Comparison of ENCODE assay signal across 8 cellular contexts in the genomic region with DNA sequence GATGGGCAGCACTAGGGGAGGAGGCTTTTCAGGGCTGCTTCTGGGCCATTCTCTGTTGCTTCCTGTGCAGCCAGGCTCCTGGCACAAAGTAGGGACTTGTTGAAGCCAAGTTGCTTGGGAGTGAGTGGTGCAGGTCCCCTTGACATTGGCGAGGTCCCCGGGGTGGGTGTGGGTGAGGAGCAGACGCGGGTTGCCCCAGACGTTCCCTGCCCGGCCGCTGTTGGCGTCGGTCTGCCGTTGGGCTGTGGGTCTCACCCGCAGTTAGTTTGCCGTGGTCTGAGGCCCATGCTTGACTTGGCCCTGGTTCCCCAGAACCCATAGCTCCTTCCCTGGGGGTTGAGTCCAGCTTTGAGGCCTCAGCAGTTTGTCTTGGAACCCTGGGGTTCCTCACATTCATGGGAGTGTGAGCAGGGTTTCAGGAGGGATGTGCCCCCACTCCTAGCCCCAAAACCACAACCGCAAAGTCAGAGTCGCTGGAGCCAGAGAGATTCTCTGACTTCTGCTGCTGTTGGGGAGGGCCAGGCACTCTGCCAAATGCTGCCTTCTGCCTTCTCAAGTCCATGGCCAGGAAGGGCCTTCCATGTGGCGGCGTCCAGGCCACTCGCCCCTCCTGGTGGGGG.
DNase-seq lines count a peak whose midpoint lies in the region; ATAC-seq and TF ChIP-seq lines count a peak whose summit lies in the region.

No MANE protein-coding gene starts in this region.

- H3K27me3 Mint-ChIP-seq in activated T-cell treated with anti-CD3 and anti-CD28 coated beads, Interleukin-2, amount 50 U/mL, for 24 hours = peaks cover 19% of the 10 kb centered on the region

- peaks cover 3% of the 10 kb centered on the region for H3K36me3 Mint-ChIP-seq in activated T-cell treated with anti-CD3 and anti-CD28 coated beads, Interleukin-2, amount 50 U/mL, for 24 hours (ENCODE audit: low read depth)

- H3K9me3 Mint-ChIP-seq in activated T-cell treated with anti-CD3 and anti-CD28 coated beads, Interleukin-2, amount 50 U/mL, for 24 hours = peaks cover 3% of the 10 kb centered on the region

- H4K20me1 ChIP-seq in KMS-11 (ENCODE audit: insufficient read depth) = no peaks in the 10 kb centered on the region

- H3K4me1 ChIP-seq in KMS-11 (ENCODE audit: low read depth, poor library complexity, severe bottlenecking) = peaks cover 69% of the 10 kb centered on the region

- POLR2A ChIA-PET in AG04450 (lab: Yijun Ruan, JAX) = interaction anchor here (0.7 kb wide), 1 partner anchor 341 kb away, joined by 3 read pairs; no protein-coding TSS in a partner anchor

- H3K4me2 ChIP-seq in KMS-11 = peak overlapping the region; percentile 89

- no peak for ATAC-seq in GM21717 (IDR thresholded peaks at IDR 0.05; ENCODE audit: unreplicated experiment)

- H3K4me3 ChIP-seq in AG04450 (ENCODE audit: low read depth, low read length) = no peak overlapping the region
- H3K4me3 ChIP-seq in KMS-11 (IDR thresholded peaks at IDR 0.05; ENCODE audit: insufficient read depth, low read depth, low read length) = no peak overlapping the region
- H3K4me3 ChIP-seq in foreskin fibroblast (ENCODE audit: low read depth in 1 of 2, low read length in 2 of 2) = no peak overlapping the region
- no peak overlapping the region for H3K4me3 ChIP-seq in skeletal muscle cell (ENCODE audit: low read depth, low read length)

- TF ChIP-seq CTCF in AG04450 (IDR thresholded peaks at IDR 0.05; ENCODE audit: low read depth, low read length) = no peak
- no peak for TF ChIP-seq CTCF in KMS-11 (conservative IDR thresholded peaks at IDR 0.05; ENCODE audit: low read depth, low read length)
- no peak for TF ChIP-seq CTCF in foreskin fibroblast (IDR thresholded peaks at IDR 0.05; ENCODE audit: low read depth, low read length)

- no peaks in the 10 kb centered on the region for H3K36me3 ChIP-seq in KMS-11 (ENCODE audit: insufficient read depth)

- CTCF ChIA-PET in AG04450 (lab: Charles Lee) = interaction anchor here (0.6 to 2.4 kb wide), 2 partner anchors 233 to 290 kb away, joined by 3 to 7 read pairs; no protein-coding TSS in a partner anchor

- no peaks in the 10 kb centered on the region for H3K27me3 ChIP-seq in AG04450 (ENCODE audit: control insufficient read depth, insufficient read depth, low read length)
- no peaks in the 10 kb centered on the region for H3K27me3 ChIP-seq in KMS-11 (ENCODE audit: insufficient read depth, low read depth)

- H3K9me3 ChIP-seq in AG04450 (ENCODE audit: control insufficient read depth, insufficient read depth, low read length) = peaks cover 9% of the 10 kb centered on the region

- H3K4me3 Mint-ChIP-seq in activated T-cell treated with anti-CD3 and anti-CD28 coated beads, Interleukin-2, amount 50 U/mL, for 24 hours = no peak overlapping the region

- DNase-seq in AG04450 (ENCODE audit: low read depth, low spot score) = peak; percentile 54
- DNase-seq in activated T-cell treated with anti-CD3 and anti-CD28 coated beads, Interleukin-2, amount 50 U/mL, for 24 hours = peak; percentile 62
- peak; percentile 20 to 54 for DNase-seq in foreskin fibroblast
- DNase-seq in skeletal muscle cell (ENCODE audit: low read depth) = peak; percentile 72
- no peak for DNase-seq in NCI-H2081 treated with DMSO at 0.1 percent for 48 hours (lab: John Stamatoyannopoulos, UW)
- DNase-seq in activated CD4-positive, CD25-positive, alpha-beta regulatory T cell (lab: John Stamatoyannopoulos, UW) = no peak

- H2AFZ ChIP-seq in KMS-11 (ENCODE audit: low read depth) = 0 out of 2 replicates have a peak overlapping the region, but pooled peaks have one; percentile 27

- H3K79me2 ChIP-seq in KMS-11 (ENCODE audit: insufficient read depth, low read depth) = peaks cover 18% of the 10 kb centered on the region

- peak overlapping the region; percentile 56 for H3K9ac ChIP-seq in KMS-11

- peak overlapping the region; percentile 43 for H3K27ac ChIP-seq in AG04450 (ENCODE audit: low read depth, low read length)
- H3K27ac ChIP-seq in KMS-11 = peak overlapping the region; percentile 87

- H3K4me1 Mint-ChIP-seq in activated T-cell treated with anti-CD3 and anti-CD28 coated beads, Interleukin-2, amount 50 U/mL, for 24 hours (ENCODE audit: low read depth) = peaks cover 45% of the 10 kb centered on the region

- no peak overlapping the region for H3K27ac Mint-ChIP-seq in activated T-cell treated with anti-CD3 and anti-CD28 coated beads, Interleukin-2, amount 50 U/mL, for 24 hours

Comparison
In these comparisons a context has a peak if more than half of its experiments do, and no peak if none do; other contexts are left out.
1. DNase-seq: peak in AG04450 (single experiment), activated T-cell treated with anti-CD3 and anti-CD28 coated beads, Interleukin-2, amount 50 U/mL, for 24 hours (single experiment), foreskin fibroblast (2 of 2) and skeletal muscle cell (single experiment); none in NCI-H2081 treated with DMSO at 0.1 percent for 48 hours (single experiment) and activated CD4-positive, CD25-positive, alpha-beta regulatory T cell (0 of 4).